ENCODE assay signal across 8 cellular contexts in genomic region chr9:69759478-69760277, GRCh38. TPM values are rescaled to one million over a fixed set of nuclear protein-coding genes. Genes with fewer than 3 reads are reported as not detected.
DNase-seq lines count a peak whose midpoint lies in the region; TF ChIP-seq lines count a peak whose summit lies in the region.

PTAR1 (minus strand) TSS chr9:69760011; CDS start chr9:69759938, 73 bp downstream.

- DNase-seq in G401 (ENCODE audit: low spot score) (peak; percentile 85), HCEC 1CT (peak; percentile 92), MM.1S (peak; percentile 95), SHP77 treated with DMSO at 0.1 percent for 48 hours (lab: John Stamatoyannopoulos, UW) (peak; percentile 28), activated gamma-delta T cell treated with Interleukin-2 at 50 U/mL for 16 hours (peak; percentile 86), foreskin fibroblast (peak; percentile 93 to 97), neural crest cell (ENCODE audit: low read depth, low spot score) (peak; percentile 91), stomach (peak; percentile 92)

- H3K27ac ChIP-seq in MM.1S (ENCODE audit: low read length) (peak within 1 kb of the TSS; percentile 91), stomach (peak within 1 kb of the TSS; percentile 93 to 98 (median 96))

- peaks cover 60% of the 10 kb centered on the region for H3K4me1 Mint-ChIP-seq in neural crest cell

- H3K36me3 ChIP-seq in MM.1S (replicated peaks; ENCODE audit: insufficient read depth, low read length) = no peaks in the 10 kb centered on the region
- H3K36me3 ChIP-seq in stomach = no peaks in the 10 kb centered on the region

- peaks cover 4% of the 10 kb centered on the region for H3K36me3 Mint-ChIP-seq in neural crest cell (ENCODE audit: low read depth)

- no peak for TF ChIP-seq EP300 in stomach (IDR thresholded peaks at IDR 0.05)

- intact Hi-C loops in stomach (cut with DNase I; ENCODE audit: low total_unique reads) = no loop called here

- H3K4me3 Mint-ChIP-seq in neural crest cell = peak within 1 kb of the TSS; percentile 97

- H4K20me1 ChIP-seq in MM.1S (ENCODE audit: insufficient read depth, low read length) = peaks cover 4% of the 10 kb centered on the region; the same call in 1 of the 2 replicates

- no peak for TF ChIP-seq POLR2A in stomach (IDR thresholded peaks at IDR 0.05)

- H3K27me3 Mint-ChIP-seq in neural crest cell (ENCODE audit: low read depth) = no peaks in the 10 kb centered on the region

- H3K4me2 ChIP-seq in MM.1S (ENCODE audit: low read depth, low read length) = peak within 1 kb of the TSS; percentile 74

- H2AFZ ChIP-seq in MM.1S (ENCODE audit: low read length) = peak within 1 kb of the TSS; percentile 92

- TF ChIP-seq CTCF in MM.1S (IDR thresholded peaks at IDR 0.05; ENCODE audit: low read length) = no peak
- TF ChIP-seq CTCF in foreskin fibroblast (IDR thresholded peaks at IDR 0.05; ENCODE audit: low read depth, low read length) = no peak
- no peak for TF ChIP-seq CTCF in neural crest cell (conservative IDR thresholded peaks at IDR 0.05)
- TF ChIP-seq CTCF in stomach (IDR thresholded peaks at IDR 0.05) = no peak

- WGBS in stomach, 5 donors = 0 to 1% (median 0%) methylated on average over 39 to 95 of the region's 95 CpGs

- H3K4me1 ChIP-seq in MM.1S (ENCODE audit: low read length) = peaks cover 8% of the 10 kb centered on the region; the same call in 1 of the 2 replicates
- peaks cover 6 to 39% (median 27%) of the 10 kb centered on the region in 4 donors for H3K4me1 ChIP-seq in stomach

- H3K9me3 ChIP-seq in MM.1S (replicated peaks; ENCODE audit: insufficient read depth, low read length) (no peaks in the 10 kb centered on the region), stomach (no peaks in the 10 kb centered on the region)

- H3F3A ChIP-seq in MM.1S (ENCODE audit: insufficient read depth, low read length) = peaks cover 14% of the 10 kb centered on the region; the same call in 1 of the 2 replicates

- peaks cover 47% of the 10 kb centered on the region for H3K79me2 ChIP-seq in MM.1S (ENCODE audit: low read length)

- peak within 1 kb of the TSS; percentile 97 for H3K27ac Mint-ChIP-seq in neural crest cell (ENCODE audit: unreplicated experiment)

- H3K9ac ChIP-seq in MM.1S (ENCODE audit: low read length) = peak within 1 kb of the TSS; percentile 95

- in situ Hi-C loops in G401 (cut with HindIII; ENCODE audit: low sequenced_read_pairs) = no loop called here

- peak within 1 kb of the TSS; percentile 74 for H3K4me3 ChIP-seq in MM.1S (ENCODE audit: low read length)
- peak within 1 kb of the TSS; percentile 62 to 98 for H3K4me3 ChIP-seq in foreskin fibroblast (ENCODE audit: low read depth in 1 of 2, low read length in 2 of 2)
- H3K4me3 ChIP-seq in stomach = peak within 1 kb of the TSS; percentile 67 to 87 (median 80)

- no peaks in the 10 kb centered on the region for H3K27me3 ChIP-seq in MM.1S (replicated peaks; ENCODE audit: insufficient read depth, low read length)
- no peaks in the 10 kb centered on the region for H3K27me3 ChIP-seq in stomach

- H3K9me3 Mint-ChIP-seq in neural crest cell = no peaks in the 10 kb centered on the region

- H3K9me2 ChIP-seq in MM.1S (replicated peaks; ENCODE audit: insufficient read depth, low read length) = no peaks in the 10 kb centered on the region

RNA-seq across cellular contexts. Expression of gene PTAR1, which starts in this region (rescaled TPM):
- total RNA-seq in G401 (2014; rRNA removed; shearing (Covaris generic)) = 17.9 and 33.7 TPM in 2 replicates
- total RNA-seq in neural crest cell (56.5 and 63.2 TPM in 2 replicates), stomach (100 to 1,000 TPM in 1 of 5 donors, 10 to 100 TPM in 4; 10.7 to 124 (median 47.2) TPM)
- 1 to 10 TPM; 4.5 to 5.7 (median 4.7) TPM for polyA plus RNA-seq in stomach

Comparison
In these comparisons a context has a peak if more than half of its experiments do, and no peak if none do; other contexts are left out.
1. Peak in every context shown above with its lines: DNase-seq, H3K4me3 ChIP-seq and H3K27ac ChIP-seq.
2. DNase-seq: peak in every context shown above with its lines; median percentile 95 in MM.1S; 95 in foreskin fibroblast; 92 in HCEC 1CT; 92 in stomach; 91 in neural crest cell; 86 in activated gamma-delta T cell treated with Interleukin-2 at 50 U/mL for 16 hours; 85 in G401; 28 in SHP77 treated with DMSO at 0.1 percent for 48 hours.